Comparison of ENCODE assay signal across 8 cellular contexts in the genomic region with DNA sequence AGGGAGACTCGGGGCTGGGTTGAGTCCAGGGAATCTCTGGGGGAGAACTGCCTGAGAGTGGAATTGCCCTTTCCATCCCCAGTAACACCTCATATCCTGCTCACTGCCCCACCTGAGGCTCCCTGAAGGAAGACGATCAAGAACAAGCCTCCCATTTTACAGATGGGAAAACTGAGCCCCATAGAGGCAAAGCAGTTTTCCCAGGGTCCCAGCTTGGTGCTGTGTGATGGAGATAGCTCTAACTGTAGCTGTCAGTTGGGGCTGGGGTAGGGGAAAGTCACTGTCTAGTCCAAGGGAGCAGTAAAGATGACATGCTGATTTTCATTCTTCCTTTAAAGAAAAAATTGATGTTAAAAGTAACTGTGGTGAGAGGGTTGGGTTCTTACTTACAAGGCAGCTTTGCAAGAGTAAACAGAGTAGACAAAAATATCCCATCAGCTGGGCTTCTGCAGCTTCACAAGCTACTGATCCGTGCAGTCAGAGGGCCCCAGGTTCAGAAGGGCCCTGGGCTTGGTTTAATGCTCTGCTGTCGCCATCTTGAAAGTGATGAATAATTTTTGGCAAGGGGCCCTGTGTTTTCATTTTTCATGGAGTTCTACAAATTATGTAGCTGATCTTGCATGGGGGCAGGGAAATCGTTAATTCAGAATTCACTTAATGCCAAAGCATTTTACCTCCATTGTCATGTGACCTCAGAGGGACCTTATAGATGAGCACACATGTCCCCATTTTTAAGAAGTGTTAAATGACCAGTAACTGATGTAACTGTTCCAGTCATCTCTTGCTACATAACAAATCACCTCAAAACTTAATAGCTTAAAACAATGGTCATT. TPM values are rescaled to one million over a fixed set of nuclear protein-coding genes. Genes with fewer than 3 reads are reported as not detected.
DNase-seq lines count a peak whose midpoint lies in the region; ATAC-seq, FAIRE-seq and TF ChIP-seq lines count a peak whose summit lies in the region.
"Had no signal": no experiment of that assay in that cellular context is flagged by ENCODE, and none has a peak within 500 bp of the region (broad histone marks: within the 10 kb centered on the region; RNA-seq: fewer than 3 reads in every experiment).

No MANE protein-coding gene starts in this region.

- TF ChIP-seq CTCF in GM10266 (IDR thresholded peaks at IDR 0.05; ENCODE audit: control insufficient read depth, insufficient read depth, low read depth, missing control alignments) = no peak
- TF ChIP-seq CTCF in GM12878 (IDR thresholded peaks at IDR 0.05 in 2 of 3, conservative IDR thresholded peaks at IDR 0.05 in 1 of 3; ENCODE audit: control insufficient read depth in 2 of 3, extremely low read depth in 1 of 3, insufficient read depth in 1 of 3, low read depth in 3 of 3, low read length in 3 of 3) = no peak
- TF ChIP-seq CTCF in osteoblast (IDR thresholded peaks at IDR 0.05; ENCODE audit: extremely low read depth, low read depth, low read length) = no peak

- H3K9me3 ChIP-seq in GM12878 (replicated peaks; ENCODE audit: control insufficient read depth, insufficient read depth, low read length) = no peaks in the 10 kb centered on the region
- H3K9me3 ChIP-seq in osteoblast (ENCODE audit: low read depth, low read length) = peaks cover 3% of the 10 kb centered on the region

- H3K4me3 ChIP-seq in GM12878 (no peak overlapping the region), osteoblast (ENCODE audit: insufficient read depth, low read length) (no peak overlapping the region)

- H2AFZ ChIP-seq in GM12878 (ENCODE audit: control insufficient read depth, low read depth, low read length) (no peak overlapping the region; the same call in 1 of the 2 replicates), osteoblast (ENCODE audit: low read length) (no peak overlapping the region)

- H4K20me1 ChIP-seq in GM12878 (ENCODE audit: control insufficient read depth, insufficient read depth) = no peaks in the 10 kb centered on the region
- no peaks in the 10 kb centered on the region for H4K20me1 ChIP-seq in osteoblast (ENCODE audit: insufficient read depth, low read length)

- peak; percentile 22 for ATAC-seq in HG02798 (IDR thresholded peaks at IDR 0.05; ENCODE audit: poor library complexity, unreplicated experiment)
- ATAC-seq in GM12878 = peak; percentile 22
- no peak for ATAC-seq in HG02642 (IDR thresholded peaks at IDR 0.05; ENCODE audit: poor library complexity, unreplicated experiment)
- no peak for ATAC-seq in GM21423 (IDR thresholded peaks at IDR 0.05; ENCODE audit: unreplicated experiment)

- H3K9ac ChIP-seq in GM12878 (ENCODE audit: control insufficient read depth, insufficient read depth, low read length) = peak overlapping the region; percentile 31

- BruUV-seq in GM12878 (replicated peaks; lab: Mats Ljungman, UMichigan) = TSS peak; percentile 9

- H3K27me3 ChIP-seq in GM12878 (replicated peaks in 1 of 2; ENCODE audit: control insufficient read depth in 2 of 2, insufficient read depth in 2 of 2, low read length in 1 of 2) (no peaks in the 10 kb centered on the region), osteoblast (ENCODE audit: insufficient read depth, low read length) (no peaks in the 10 kb centered on the region)

- peak; percentile 22; the same call in 1 of the 2 replicates for TF ChIP-seq POLR2A in GM12878 (IDR thresholded peaks at IDR 0.05; ENCODE audit: low read depth, low read length)

- in situ Hi-C loops in GM12878 (cut with MboI) = no loop called here

- CTCF ChIA-PET in GM12878 (lab: Yijun Ruan, JAX) = interaction anchor here (0.6 to 6.9 kb wide), 14 partner anchors 12 to 499 kb away, joined by 3 to 47 read pairs (median 4); a partner anchor contains a TSS

- peak overlapping the region; percentile 75; the same call in 1 of the 2 replicates for H3K4me2 ChIP-seq in GM12878 (ENCODE audit: control insufficient read depth, insufficient read depth)
- no peak overlapping the region for H3K4me2 ChIP-seq in osteoblast (ENCODE audit: insufficient read depth, low read length)

- H3K27ac ChIP-seq in GM12878 (ENCODE audit: control insufficient read depth, insufficient read depth) (peak overlapping the region; percentile 84), osteoblast (ENCODE audit: low read depth, low read length) (no peak overlapping the region)

- no peak for FAIRE-seq in GM12878 (lab: Jason Lieb, UNC)

- RAD21 ChIA-PET in GM12878 (lab: Charles Lee; ENCODE audit: unreplicated experiment) = interaction anchor here (1.1 to 12.5 kb wide), 17 partner anchors 8 to 109 kb away, joined by 3 to 119 read pairs (median 6); a partner anchor contains a TSS

- DNase-seq in GM10266 (ENCODE audit: extremely low spot score) = peak; percentile 69
- DNase-seq in GM12878 (ENCODE audit: low read depth, low spot score) = no peak
- DNase-seq in osteoblast (ENCODE audit: insufficient read length, low spot score, missing footprints) = peak; percentile 49
- no peak for DNase-seq in OCI-M1 (lab: John Stamatoyannopoulos, UW)
- DNase-seq: NCI-H2029 treated with DMSO at 0.1 percent for 48 hours had no signal

- TF ChIP-seq EP300 in GM12878 (IDR thresholded peaks at IDR 0.05; ENCODE audit: borderline replicate concordance in 1 of 2, control insufficient read depth in 1 of 2, low read depth in 2 of 2, low read length in 2 of 2) = peak; percentile 18 to 71; a peak in 1 of 4 replicates

- no peak for TF ChIP-seq RAD21 in GM12878 (IDR thresholded peaks at IDR 0.05; ENCODE audit: insufficient read depth, low read depth, low read length)

- SMC1A ChIA-PET in GM12878 (lab: Charles Lee; ENCODE audit: uncharacterized antibody, unreplicated experiment) = interaction anchor here (0.6 to 19.3 kb wide), 21 partner anchors 8 to 194 kb away, joined by 3 to 347 read pairs (median 6); a partner anchor contains a TSS

- peaks cover 84% of the 10 kb centered on the region for H3K4me1 ChIP-seq in GM12878 (ENCODE audit: control insufficient read depth, insufficient read depth, low read length)
- peaks cover 37% of the 10 kb centered on the region for H3K4me1 ChIP-seq in osteoblast (ENCODE audit: insufficient read depth, low read length)

- intact Hi-C loops in GM12878 (cut with micrococcal nuclease; ENCODE audit: unreplicated experiment) = loop anchor here (2.0 kb wide), 1 partner anchor 14 kb away; no protein-coding TSS in a partner anchor

- H3K36me3 ChIP-seq in GM12878 (ENCODE audit: control insufficient read depth in 2 of 2, insufficient read depth in 2 of 2, low read length in 1 of 2) (peaks cover 0 to 3% of the 10 kb centered on the region in 2 experiments; a peak in 2 of 4 replicates), osteoblast (ENCODE audit: insufficient read depth, low read length) (no peaks in the 10 kb centered on the region)

- POLR2A ChIA-PET in GM12878 (lab: Charles Lee) = interaction anchor here (0.7 to 11.6 kb wide), 13 partner anchors 8 to 82 kb away, joined by 3 to 166 read pairs (median 5); a partner anchor contains a TSS

- H3K79me2 ChIP-seq in GM12878 (ENCODE audit: control insufficient read depth, insufficient read depth, low read length) (no peaks in the 10 kb centered on the region), osteoblast (ENCODE audit: insufficient read depth, low read length) (no peaks in the 10 kb centered on the region)

- 12% methylated on average over 5 of the region's 5 CpGs for WGBS in GM12878 (ENCODE audit: insufficient coverage, insufficient replicate concordance, low lambda C conversion rate, missing lambda C conversion rate)

TF ChIP-seq in GM12878, 131 proteins besides CTCF, POLR2A, EP300 and RAD21 (continues in another document):
- TF ChIP-seq IKZF2 (IDR thresholded peaks at IDR 0.05) = peak; percentile 30 to 37; a peak in 2 of 4 replicates
- peak; percentile 90 for TF ChIP-seq MEF2A (IDR thresholded peaks at IDR 0.05; ENCODE audit: insufficient read depth, low read depth, low read length)
- peak; percentile 82 for TF ChIP-seq MEF2B (IDR thresholded peaks at IDR 0.05; ENCODE audit: partially characterized antibody, poor library complexity, severe bottlenecking)
- 0 out of 2 replicates have a peak, but pooled peaks have one; percentile 52 for TF ChIP-seq TBL1XR1 (IDR thresholded peaks at IDR 0.05; ENCODE audit: low read depth, low read length)

RNA-seq across cellular contexts. Expression of a gene that starts 17.6 kb away (rescaled TPM):
- 88.1 and 95.5 TPM in 2 replicates for total RNA-seq in GM12878 (2013; cell fraction: nucleolus; rRNA removed)
- total RNA-seq in GM12878 (2014; rRNA removed) = 33.0 and 39.9 TPM in 2 replicates
- total RNA-seq in GM12878 (2014; rRNA removed; fragmentation: Illumina TruSeq; extraction: Trizol) = 22.4 and 24.4 TPM in 2 replicates
- 78.8 and 87.2 TPM in 2 replicates for total RNA-seq in GM12878 (2021)
- 22.2 TPM for polyA plus RNA-seq in GM12878 (2011; ENCODE audit: low read depth)
- 35.0 and 66.4 TPM in 2 replicates for polyA plus RNA-seq in GM12878 (2011; rRNA removed)
- 84.0 and 115 TPM in 2 replicates for polyA plus RNA-seq in GM12878 (2011; cell fraction: cytosol; rRNA removed)
- polyA plus RNA-seq in GM12878 (2011; cell fraction: nucleus; rRNA removed) = 23.9 and 33.3 TPM in 2 replicates
- 50.4 and 50.7 TPM in 2 replicates for polyA plus RNA-seq in GM12878 (2012)
- polyA plus RNA-seq in GM12878 (2014; fragmentation: Illumina TruSeq; extraction: Trizol) = 15.0 and 32.4 TPM in 2 replicates
- polyA plus RNA-seq in GM12878 (2014; fragmentation: Nextera tagmentation; extraction: Ambion mirVana) = 10 to 100 TPM; 10.1 to 11.6 TPM
- 47.3 and 53.1 TPM in 2 replicates for polyA plus RNA-seq in GM12878 (2014; rRNA removed)
- polyA plus RNA-seq in GM12878 (2016; fragmentation: Nextera tagmentation; extraction: Ambion mirVana) = 10 to 100 TPM; 34.8 to 47.5 TPM
- polyA minus RNA-seq in GM12878 (2011; rRNA and poly(A)+ RNA removed) = 44.6 and 88.0 TPM in 2 replicates
- polyA minus RNA-seq in GM12878 (2011; cell fraction: cytosol; rRNA and poly(A)+ RNA removed) = 32.2 and 47.0 TPM in 2 replicates
- 11.2 and 26.9 TPM in 2 replicates for polyA minus RNA-seq in GM12878 (2011; cell fraction: nucleus; rRNA and poly(A)+ RNA removed)
- 11.2 and 12.7 TPM in 2 replicates for total RNA-seq in osteoblast

Comparison
In these comparisons a context has a peak if more than half of its experiments do, and no peak if none do; other contexts are left out.
1. DNase-seq: peak in GM10266 (single experiment) and osteoblast (single experiment); none in GM12878 (single experiment) and OCI-M1 (single experiment).
2. ATAC-seq: peak in HG02798 (single experiment) and GM12878 (single experiment); none in HG02642 (single experiment) and GM21423 (single experiment).